Comparison of ENCODE assay signal across 15 cellular contexts in genomic region chr15:64854041-64854440, GRCh38. TPM values are rescaled to one million over a fixed set of nuclear protein-coding genes. Genes with fewer than 3 reads are reported as not detected.
A peak's percentile ranks its signal among the peaks of the same experiment; 100 is the strongest.
DNase-seq lines count a peak whose midpoint lies in the region; ATAC-seq and TF ChIP-seq lines count a peak whose summit lies in the region.
"Had no signal": no experiment of that assay in that cellular context is flagged by ENCODE, and none has a peak within 500 bp of the region (broad histone marks: within the 10 kb centered on the region; RNA-seq: fewer than 3 reads in every experiment).

No MANE protein-coding gene starts in this region.

- H3K27me3 Mint-ChIP-seq in activated naive CD8-positive, alpha-beta T cell treated with anti-CD3 and anti-CD28 coated beads, Interleukin-2, amount 50 U/mL, for 24 hours: no peaks in the 10 kb centered on the region
- H3K27me3 Mint-ChIP-seq: naive thymus-derived CD8-positive, alpha-beta T cell had no signal

- POLR2A ChIA-PET in RWPE1 (lab: Yijun Ruan, JAX; ENCODE audit: low non-redundant PET): no interaction called here

- H3K4me3 ChIP-seq in BLaER1 treated with 17β-estradiol and CSF1 and Interleukin-3, amounts not matched to agents 10 nM and 100 nM: peak overlapping the region in 1 of 10 experiments; percentile 11; a peak in 1 of 20 replicates
- H3K4me3 ChIP-seq in skeletal muscle satellite cell (ENCODE audit: low read length): no peak overlapping the region
- H3K4me3 ChIP-seq: body of pancreas, SK-N-MC had no signal

- peaks cover 75 to 100% (median 99%) of the 10 kb centered on the region in 11 experiments for H3K36me3 ChIP-seq in BLaER1 treated with 17β-estradiol and CSF1 and Interleukin-3, amounts not matched to agents 10 nM and 100 nM
- peaks cover 49% of the 10 kb centered on the region for H3K36me3 ChIP-seq in skeletal muscle satellite cell (ENCODE audit: insufficient read depth, low read length)

- H3K9me3 Mint-ChIP-seq in activated naive CD8-positive, alpha-beta T cell treated with anti-CD3 and anti-CD28 coated beads, Interleukin-2, amount 50 U/mL, for 24 hours: no peaks in the 10 kb centered on the region
- H3K9me3 Mint-ChIP-seq: naive thymus-derived CD8-positive, alpha-beta T cell; WTC11 had no signal

- H3K4me1 Mint-ChIP-seq in activated naive CD8-positive, alpha-beta T cell treated with anti-CD3 and anti-CD28 coated beads, Interleukin-2, amount 50 U/mL, for 24 hours: peaks cover 39% of the 10 kb centered on the region

- no peak overlapping the region for H3K27ac Mint-ChIP-seq in activated naive CD8-positive, alpha-beta T cell treated with anti-CD3 and anti-CD28 coated beads, Interleukin-2, amount 50 U/mL, for 24 hours

- TF ChIP-seq CTCF in RWPE1 (conservative IDR thresholded peaks at IDR 0.05; ENCODE audit: low read depth): no peak

- no peak for DNase-seq in RWPE1 (ENCODE audit: low spot score)
- peak; percentile 35 for DNase-seq in fibroblast of gingiva (ENCODE audit: low read depth)
- DNase-seq in activated naive CD8-positive, alpha-beta T cell treated with anti-CD3 and anti-CD28 coated beads, Interleukin-2, amount 50 U/mL, for 24 hours: no peak
- no peak for DNase-seq in pons (ENCODE audit: low spot score)
- no peak for DNase-seq in activated CD4-positive, alpha-beta T cell treated with anti-CD3 and anti-CD28 coated beads for 48 hours
- DNase-seq: activated T-cell treated with anti-CD3 and anti-CD28 coated beads, Interleukin-2, amount 50 U/mL, for 48 hours; body of pancreas; naive thymus-derived CD8-positive, alpha-beta T cell; NCI-H1694; NCI-H774 had no signal

- no peaks in the 10 kb centered on the region for H3K9me3 ChIP-seq in BLaER1 treated with 17β-estradiol and CSF1 and Interleukin-3, amounts not matched to agents 10 nM and 100 nM (replicated peaks in 1 of 11)
- H3K9me3 ChIP-seq in skeletal muscle satellite cell (replicated peaks; ENCODE audit: low read length): no peaks in the 10 kb centered on the region
- H3K9me3 ChIP-seq: body of pancreas had no signal

- peaks cover 17% of the 10 kb centered on the region for H3K36me3 Mint-ChIP-seq in activated naive CD8-positive, alpha-beta T cell treated with anti-CD3 and anti-CD28 coated beads, Interleukin-2, amount 50 U/mL, for 24 hours (ENCODE audit: low read depth)

- peak overlapping the region in 5 of 11 experiments; percentile 67 to 100 (median 99); a peak in 9 of 22 replicates for H3K4me2 ChIP-seq in BLaER1 treated with 17β-estradiol and CSF1 and Interleukin-3, amounts not matched to agents 10 nM and 100 nM
- peak overlapping the region; percentile 32 for H3K4me2 ChIP-seq in skeletal muscle satellite cell (ENCODE audit: low read length)

- H3K27me3 ChIP-seq in BLaER1 treated with 17β-estradiol and CSF1 and Interleukin-3, amounts not matched to agents 10 nM and 100 nM: no peaks in the 10 kb centered on the region
- H3K27me3 ChIP-seq in skeletal muscle satellite cell (ENCODE audit: control insufficient read depth, insufficient read depth, low read length): no peaks in the 10 kb centered on the region
- H3K27me3 ChIP-seq: body of pancreas had no signal

- ATAC-seq in activated naive CD8-positive, alpha-beta T cell treated with anti-CD3 and anti-CD28 coated beads, Interleukin-2, amount 50 U/mL, for 24 hours: no peak
- ATAC-seq in HG02571 (IDR thresholded peaks at IDR 0.05; ENCODE audit: unreplicated experiment): no peak
- ATAC-seq: body of pancreas; naive thymus-derived CD8-positive, alpha-beta T cell; WTC11 had no signal

- H3K4me3 Mint-ChIP-seq in activated naive CD8-positive, alpha-beta T cell treated with anti-CD3 and anti-CD28 coated beads, Interleukin-2, amount 50 U/mL, for 24 hours: no peak overlapping the region
- H3K4me3 Mint-ChIP-seq: naive thymus-derived CD8-positive, alpha-beta T cell; WTC11 had no signal

- H4K20me1 ChIP-seq in BLaER1 treated with 17β-estradiol and CSF1 and Interleukin-3, amounts not matched to agents 10 nM and 100 nM: peaks cover 46 to 100% (median 100%) of the 10 kb centered on the region in 11 experiments

- H3K27ac ChIP-seq in BLaER1 treated with 17β-estradiol and CSF1 and Interleukin-3, amounts not matched to agents 10 nM and 100 nM: peak overlapping the region in 5 of 11 experiments; percentile 20 to 45 (median 29); a peak in 7 of 22 replicates
- H3K27ac ChIP-seq in RWPE1: peak overlapping the region; percentile 86
- H3K27ac ChIP-seq: body of pancreas, SK-N-MC had no signal

- CTCF ChIA-PET in RWPE1 (lab: Yijun Ruan, JAX): interaction anchor here (0.6 kb wide), 1 partner anchor 397 kb away, joined by 5 read pairs; no protein-coding TSS in a partner anchor

- H3K9ac ChIP-seq in BLaER1 treated with 17β-estradiol and CSF1 and Interleukin-3, amounts not matched to agents 10 nM and 100 nM: peak overlapping the region in 6 of 11 experiments; percentile 19 to 78 (median 38); a peak in 9 of 22 replicates
- H3K9ac ChIP-seq in skeletal muscle satellite cell (ENCODE audit: low read depth, low read length): no peak overlapping the region

- peaks cover 56 to 100% (median 90%) of the 10 kb centered on the region in 10 experiments for H3K4me1 ChIP-seq in BLaER1 treated with 17β-estradiol and CSF1 and Interleukin-3, amounts not matched to agents 10 nM and 100 nM
- H3K4me1 ChIP-seq in skeletal muscle satellite cell (ENCODE audit: control insufficient read depth, insufficient read depth, low read length): peaks cover 67% of the 10 kb centered on the region

RNA-seq across cellular contexts. Expression of gene PLEKHO2, which starts 12.3 kb away (rescaled TPM):
- 21.6 and 22.3 TPM in 2 replicates for total RNA-seq in skeletal muscle satellite cell (2012; rRNA removed)

RNA-seq across cellular contexts. Expression of gene PIF1, which starts 28.6 kb away (rescaled TPM):
- total RNA-seq in skeletal muscle satellite cell (2012; rRNA removed): 8.1 and 9.8 TPM in 2 replicates
- total RNA-seq: body of pancreas had no signal

RNA-seq across cellular contexts. Expression of gene ANKDD1A, which starts 57.7 kb away (rescaled TPM):
- 1.3 and 2.0 TPM in 2 replicates for total RNA-seq in skeletal muscle satellite cell (2012; rRNA removed)
